11 cellular contexts compared by ENCODE assay signal in the genomic region with DNA sequence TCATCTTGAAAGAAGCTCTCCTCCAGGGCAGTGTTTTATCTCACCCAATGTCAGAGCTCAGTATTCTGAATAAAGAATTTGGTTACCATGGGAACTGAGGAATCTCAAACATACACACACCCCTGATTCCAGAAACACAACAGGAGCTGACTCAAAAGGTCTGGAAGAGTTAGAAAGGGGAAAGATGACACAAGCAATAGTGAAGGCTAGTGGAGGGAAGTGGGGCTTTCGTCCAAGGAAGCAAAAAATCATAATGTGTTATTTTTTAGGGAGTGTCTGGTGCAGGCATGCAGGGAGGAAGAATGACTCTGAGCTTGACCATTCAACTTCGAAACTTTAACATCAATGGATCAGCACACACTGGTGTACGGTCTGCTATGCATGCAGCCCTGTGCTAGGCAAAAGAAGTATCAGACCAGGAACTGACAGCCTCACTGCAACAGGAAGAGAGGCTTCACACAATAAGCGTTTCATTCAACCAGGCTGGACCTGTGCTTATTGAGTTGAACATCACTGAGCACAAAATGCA. TPM values are rescaled to one million over a fixed set of nuclear protein-coding genes. Genes with fewer than 3 reads are reported as not detected.
A peak's percentile ranks its signal among the peaks of the same experiment; 100 is the strongest.
DNase-seq lines count a peak whose midpoint lies in the region; ATAC-seq and TF ChIP-seq lines count a peak whose summit lies in the region.
"Had no signal": no experiment of that assay in that cellular context is flagged by ENCODE, and none has a peak within 500 bp of the region (broad histone marks: within the 10 kb centered on the region; RNA-seq: fewer than 3 reads in every experiment).

No MANE protein-coding gene starts in this region.

- DNase-seq in AG10803 (ENCODE audit: low read depth) (peak; percentile 96), fibroblast of the aortic adventitia (ENCODE audit: low read depth) (peak; percentile 99), non-pigmented ciliary epithelial cell (ENCODE audit: low read depth) (peak; percentile 84), NOMO-1 (lab: John Stamatoyannopoulos, UW; ENCODE audit: unreplicated experiment in 2 of 2) (no peak), GM20000 (ENCODE audit: low spot score) (no peak), SK-N-DZ (ENCODE audit: low spot score) (no peak)
- DNase-seq in stimulated activated CD4-positive, alpha-beta T cell treated with anti-CD3 and anti-CD28 coated beads, Interleukin-12 subunit alpha, Interleukin-12 subunit beta, amount 100 ng/mL, for 4 hours = no peak
- DNase-seq: activated CD4-positive, alpha-beta T cell treated with anti-CD3 and anti-CD28 coated beads for 48 hours; NCI-H2107; stimulated activated naive CD4-positive, alpha-beta T cell treated with Interleukin-2 at 50 U/mL for 16 hours had no signal

- no peak overlapping the region for H3K4me3 ChIP-seq in AG10803 (ENCODE audit: low read length)
- H3K4me3 ChIP-seq in fibroblast of the aortic adventitia (ENCODE audit: low read depth, low read length) = no peak overlapping the region

- TF ChIP-seq CTCF in AG10803 (conservative IDR thresholded peaks at IDR 0.05; ENCODE audit: low read length) = no peak
- TF ChIP-seq CTCF in fibroblast of the aortic adventitia (IDR thresholded peaks at IDR 0.05; ENCODE audit: insufficient read depth, low read length) = no peak
- no peak for TF ChIP-seq CTCF in GM20000 (IDR thresholded peaks at IDR 0.05; ENCODE audit: extremely low read depth, missing control alignments)

- peak; percentile 90 for ATAC-seq in SK-N-SH treated with all-trans-retinoic acid at 6 μM for 48 hours

TF ChIP-seq in SK-N-SH treated with all-trans-retinoic acid at 6 μM for 48 hours, 23 proteins besides CTCF, POLR2A, EP300 and RAD21:
- TF ChIP-seq ZNF565 (CRISPR knock-in tag; conservative IDR thresholded peaks at IDR 0.05; ENCODE audit: low read depth) = no peak
- no peak for TF ChIP-seq ISL1 (CRISPR knock-in tag; IDR thresholded peaks at IDR 0.05)
- TF ChIP-seq BACH2 (CRISPR knock-in tag; IDR thresholded peaks at IDR 0.05; ENCODE audit: borderline replicate concordance) = no peak
- no peak for TF ChIP-seq ARNTL (CRISPR knock-in tag; IDR thresholded peaks at IDR 0.05; ENCODE audit: borderline replicate concordance, low read depth)
- TF ChIP-seq, protein P1, sequence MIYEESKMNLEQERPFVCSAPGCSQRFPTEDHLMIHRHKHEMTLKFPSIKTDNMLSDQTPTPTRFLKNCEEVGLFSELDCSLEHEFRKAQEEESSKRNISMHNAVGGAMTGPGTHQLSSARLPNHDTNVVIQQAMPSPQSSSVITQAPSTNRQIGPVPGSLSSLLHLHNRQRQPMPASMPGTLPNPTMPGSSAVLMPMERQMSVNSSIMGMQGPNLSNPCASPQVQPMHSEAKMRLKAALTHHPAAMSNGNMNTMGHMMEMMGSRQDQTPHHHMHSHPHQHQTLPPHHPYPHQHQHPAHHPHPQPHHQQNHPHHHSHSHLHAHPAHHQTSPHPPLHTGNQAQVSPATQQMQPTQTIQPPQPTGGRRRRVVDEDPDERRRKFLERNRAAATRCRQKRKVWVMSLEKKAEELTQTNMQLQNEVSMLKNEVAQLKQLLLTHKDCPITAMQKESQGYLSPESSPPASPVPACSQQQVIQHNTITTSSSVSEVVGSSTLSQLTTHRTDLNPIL (CRISPR knock-in tag; IDR thresholded peaks at IDR 0.05; ENCODE audit: low read depth) = no peak
- TF ChIP-seq ZNF70 (CRISPR knock-in tag; IDR thresholded peaks at IDR 0.05) = no peak
- TF ChIP-seq GLIS3 (CRISPR knock-in tag; IDR thresholded peaks at IDR 0.05) = no peak
- TF ChIP-seq, protein P2, sequence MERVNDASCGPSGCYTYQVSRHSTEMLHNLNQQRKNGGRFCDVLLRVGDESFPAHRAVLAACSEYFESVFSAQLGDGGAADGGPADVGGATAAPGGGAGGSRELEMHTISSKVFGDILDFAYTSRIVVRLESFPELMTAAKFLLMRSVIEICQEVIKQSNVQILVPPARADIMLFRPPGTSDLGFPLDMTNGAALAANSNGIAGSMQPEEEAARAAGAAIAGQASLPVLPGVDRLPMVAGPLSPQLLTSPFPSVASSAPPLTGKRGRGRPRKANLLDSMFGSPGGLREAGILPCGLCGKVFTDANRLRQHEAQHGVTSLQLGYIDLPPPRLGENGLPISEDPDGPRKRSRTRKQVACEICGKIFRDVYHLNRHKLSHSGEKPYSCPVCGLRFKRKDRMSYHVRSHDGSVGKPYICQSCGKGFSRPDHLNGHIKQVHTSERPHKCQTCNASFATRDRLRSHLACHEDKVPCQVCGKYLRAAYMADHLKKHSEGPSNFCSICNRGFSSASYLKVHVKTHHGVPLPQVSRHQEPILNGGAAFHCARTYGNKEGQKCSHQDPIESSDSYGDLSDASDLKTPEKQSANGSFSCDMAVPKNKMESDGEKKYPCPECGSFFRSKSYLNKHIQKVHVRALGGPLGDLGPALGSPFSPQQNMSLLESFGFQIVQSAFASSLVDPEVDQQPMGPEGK (CRISPR knock-in tag; IDR thresholded peaks at IDR 0.05; ENCODE audit: borderline replicate concordance) = no peak
- TF ChIP-seq TCF4 (CRISPR knock-in tag; IDR thresholded peaks at IDR 0.05; ENCODE audit: borderline replicate concordance) = no peak
- TF ChIP-seq ZFP3 (CRISPR knock-in tag; IDR thresholded peaks at IDR 0.05) = no peak
- TF ChIP-seq ZFP30 (CRISPR knock-in tag; IDR thresholded peaks at IDR 0.05) = no peak
- TF ChIP-seq, protein P3, sequence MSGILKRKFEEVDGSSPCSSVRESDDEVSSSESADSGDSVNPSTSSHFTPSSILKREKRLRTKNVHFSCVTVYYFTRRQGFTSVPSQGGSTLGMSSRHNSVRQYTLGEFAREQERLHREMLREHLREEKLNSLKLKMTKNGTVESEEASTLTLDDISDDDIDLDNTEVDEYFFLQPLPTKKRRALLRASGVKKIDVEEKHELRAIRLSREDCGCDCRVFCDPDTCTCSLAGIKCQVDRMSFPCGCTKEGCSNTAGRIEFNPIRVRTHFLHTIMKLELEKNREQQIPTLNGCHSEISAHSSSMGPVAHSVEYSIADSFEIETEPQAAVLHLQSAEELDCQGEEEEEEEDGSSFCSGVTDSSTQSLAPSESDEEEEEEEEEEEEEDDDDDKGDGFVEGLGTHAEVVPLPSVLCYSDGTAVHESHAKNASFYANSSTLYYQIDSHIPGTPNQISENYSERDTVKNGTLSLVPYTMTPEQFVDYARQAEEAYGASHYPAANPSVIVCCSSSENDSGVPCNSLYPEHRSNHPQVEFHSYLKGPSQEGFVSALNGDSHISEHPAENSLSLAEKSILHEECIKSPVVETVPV (CRISPR knock-in tag; IDR thresholded peaks at IDR 0.05) = no peak
- no peak for TF ChIP-seq TOX (CRISPR knock-in tag; IDR thresholded peaks at IDR 0.05; ENCODE audit: borderline replicate concordance)
- no peak for TF ChIP-seq PPARA (CRISPR knock-in tag; IDR thresholded peaks at IDR 0.05; ENCODE audit: borderline replicate concordance)
- TF ChIP-seq CSDC2 (CRISPR knock-in tag; IDR thresholded peaks at IDR 0.05) = no peak
- no peak for TF ChIP-seq ZNF8 (CRISPR knock-in tag; IDR thresholded peaks at IDR 0.05)
- no peak for TF ChIP-seq ESRRG (CRISPR knock-in tag; IDR thresholded peaks at IDR 0.05)

RNA-seq across cellular contexts. Expression of a gene that starts 20.3 kb away (rescaled TPM):
- 14.4 and 35.3 TPM in 2 replicates for total RNA-seq in fibroblast of the aortic adventitia (ENCODE audit: low replicate concordance)
- polyA plus RNA-seq in SK-N-DZ (2014; cell fraction: cytosol; rRNA removed) = 4.4 and 5.2 TPM in 2 replicates
- polyA plus RNA-seq in SK-N-DZ (2014; cell fraction: nucleus; rRNA removed) = 1.0 and 6.1 TPM in 2 replicates

RNA-seq across cellular contexts. Expression of a gene that starts 27.8 kb away (rescaled TPM):
- total RNA-seq in fibroblast of the aortic adventitia (ENCODE audit: low replicate concordance) = not detected in 2 replicates
- polyA plus RNA-seq in SK-N-DZ (2014; cell fraction: cytosol; rRNA removed) = not detected in 2 replicates
- not detected in 2 replicates for polyA plus RNA-seq in SK-N-DZ (2014; cell fraction: nucleus; rRNA removed)

Comparison
In these comparisons a context has a peak if more than half of its experiments do, and no peak if none do; other contexts are left out.
1. DNase-seq: peak in AG10803 (single experiment), fibroblast of the aortic adventitia (single experiment) and non-pigmented ciliary epithelial cell (single experiment); none in stimulated activated CD4-positive, alpha-beta T cell treated with anti-CD3 and anti-CD28 coated beads, Interleukin-12 subunit alpha, Interleukin-12 subunit beta, amount 100 ng/mL, for 4 hours (single experiment), NOMO-1 (0 of 2), GM20000 (single experiment) and SK-N-DZ (single experiment).